ENCODE assay signal across 25 cellular contexts in the genomic region with DNA sequence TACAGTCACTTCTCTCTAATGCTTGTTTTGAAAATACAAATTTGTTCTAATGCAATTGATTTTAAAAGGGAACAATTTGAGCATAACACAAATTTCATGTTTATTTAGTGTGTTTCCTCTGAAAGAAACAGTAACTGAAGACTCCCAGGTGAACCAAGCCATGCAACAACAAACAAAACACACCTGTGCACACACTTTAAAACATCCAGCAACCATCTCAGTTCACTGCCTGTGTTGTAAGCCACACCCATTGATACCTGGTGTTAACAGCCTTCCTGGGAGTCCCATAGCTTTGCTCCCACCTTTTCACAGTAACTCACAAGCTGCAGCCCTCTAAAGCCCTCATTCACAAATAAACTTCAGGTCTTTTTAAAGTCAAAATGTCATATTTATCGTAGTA.
DNase-seq lines count a peak whose midpoint lies in the region; ATAC-seq and TF ChIP-seq lines count a peak whose summit lies in the region.
"Had no signal": no experiment of that assay in that cellular context is flagged by ENCODE, and none has a peak within 500 bp of the region (broad histone marks: within the 10 kb centered on the region; RNA-seq: fewer than 3 reads in every experiment).

No MANE protein-coding gene starts in this region.

- DNase-seq in DMS53 (lab: John Stamatoyannopoulos, UW): peak; percentile 96
- peak; percentile 44 to 48 for DNase-seq in NCI-H1930 (lab: John Stamatoyannopoulos, UW)
- peak; percentile 13 for DNase-seq in NCI-H526 treated with DMSO at 0.1 percent for 48 hours (lab: John Stamatoyannopoulos, UW)
- peak; percentile 35 for DNase-seq in colonic mucosa
- no peak for DNase-seq in stimulated activated CD4-positive, alpha-beta T cell treated with anti-CD3 and anti-CD28 coated beads, Interleukin-4, amount 100 ng/mL, for 24 hours
- DNase-seq in GM19238 (ENCODE audit: insufficient read length, low spot score): no peak
- DNase-seq: activated B cell treated with CpG ODN at 0.5 μM for 24 hours; activated CD4-positive, alpha-beta T cell treated with anti-CD3 and anti-CD28 coated beads, Interleukin-2, amount 10 ng/mL, durations not matched to agents 7 days and 5 days; activated gamma-delta T cell; activated naive CD8-positive, alpha-beta T cell treated with anti-CD3 and anti-CD28 coated beads for 36 hours; activated T-cell treated with anti-CD3 and anti-CD28 coated beads, Interleukin-2, amount 50 U/mL, for 1 hour; anterior cingulate cortex; effector memory CD4-positive, alpha-beta T cell; GOT3; hypothalamus; KBM-7; mammary epithelial cell; NCI-H1092 treated with DMSO at 0.1 percent for 48 hours; PC-9; SK-N-SH; upper lobe of left lung had no signal

- no peak overlapping the region for H3K4me3 ChIP-seq in colonic mucosa
- H3K4me3 ChIP-seq: BLaER1, breast epithelium, PC-9, upper lobe of left lung had no signal

- no peak for TF ChIP-seq CTCF in colonic mucosa (IDR thresholded peaks at IDR 0.05)

- H3K9ac ChIP-seq in colonic mucosa (ENCODE audit: low read depth in 2 of 2, low read length in 2 of 2): no peak overlapping the region
- H3K9ac ChIP-seq: BLaER1, SK-N-SH had no signal

- no peaks in the 10 kb centered on the region for H3K4me1 ChIP-seq in colonic mucosa
- H3K4me1 ChIP-seq: BLaER1 had no signal

- intact Hi-C loops in colonic mucosa (cut with DNase I): no loop called here

- H3K36me3 ChIP-seq in colonic mucosa: no peaks in the 10 kb centered on the region
- H3K36me3 ChIP-seq: BLaER1, breast epithelium, upper lobe of left lung had no signal

- no peak for ATAC-seq in HG03135 (IDR thresholded peaks at IDR 0.05; ENCODE audit: unreplicated experiment)
- ATAC-seq: stimulated activated memory B cell treated with anti-CD40 and anti-IgM and Interleukin-4, amounts not matched to agents 10 μg/mL and 1 μg/mL and 100 μg/mL, for 72 hours had no signal

- H3K27me3 ChIP-seq in colonic mucosa: no peaks in the 10 kb centered on the region
- H3K27me3 ChIP-seq: BLaER1, breast epithelium, upper lobe of left lung had no signal

- H3K27ac ChIP-seq in colonic mucosa: no peak overlapping the region
- H3K27ac ChIP-seq: BLaER1, breast epithelium, PC-9 had no signal

- no peaks in the 10 kb centered on the region for H3K9me3 ChIP-seq in colonic mucosa
- H3K9me3 ChIP-seq: BLaER1, breast epithelium, SK-N-SH, upper lobe of left lung had no signal

Comparison
In these comparisons a context has a peak if more than half of its experiments do, and no peak if none do; other contexts are left out.
1. DNase-seq: peak in DMS53 (single experiment), NCI-H1930 (2 of 2), NCI-H526 treated with DMSO at 0.1 percent for 48 hours (single experiment) and colonic mucosa (single experiment); none in stimulated activated CD4-positive, alpha-beta T cell treated with anti-CD3 and anti-CD28 coated beads, Interleukin-4, amount 100 ng/mL, for 24 hours (single experiment) and GM19238 (single experiment).